ENCODE assay signal across 10 cellular contexts in the genomic region with DNA sequence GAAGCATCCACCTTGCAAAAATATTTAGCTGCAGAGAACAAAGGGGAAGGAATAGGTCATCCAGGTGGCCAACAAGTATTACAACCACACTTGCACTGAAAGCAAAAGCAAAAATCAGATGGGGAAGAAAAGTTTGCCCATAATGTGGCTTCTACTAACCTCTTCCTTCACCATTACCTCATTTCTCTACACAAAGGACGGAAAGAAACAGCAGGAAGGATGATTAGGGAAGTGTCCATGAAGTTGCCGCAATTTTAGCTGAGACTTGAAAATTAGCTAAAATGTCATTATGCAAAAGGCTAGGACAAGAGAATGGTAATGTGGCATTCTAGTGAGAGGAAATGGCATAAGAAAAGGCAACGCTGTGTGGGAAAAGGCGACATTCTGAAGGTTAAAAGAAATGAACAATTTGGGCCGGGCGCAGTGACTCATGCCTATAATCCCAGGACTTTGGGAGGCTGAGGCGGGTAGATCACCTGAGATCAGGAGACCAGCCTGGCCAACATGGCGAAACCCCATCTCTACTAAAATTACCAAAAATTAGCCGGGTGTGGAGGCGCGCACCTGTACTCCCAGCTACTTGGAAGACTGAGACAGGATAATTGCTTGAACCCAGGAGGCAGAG. TPM values are rescaled to one million over a fixed set of nuclear protein-coding genes. Genes with fewer than 3 reads are reported as not detected.
DNase-seq lines count a peak whose midpoint lies in the region; ATAC-seq, FAIRE-seq and TF ChIP-seq lines count a peak whose summit lies in the region.
"Had no signal": no experiment of that assay in that cellular context is flagged by ENCODE, and none has a peak within 500 bp of the region (broad histone marks: within the 10 kb centered on the region; RNA-seq: fewer than 3 reads in every experiment).

No MANE protein-coding gene starts in this region.

- FAIRE-seq in GM12878 (lab: Jason Lieb, UNC), result peak; percentile 81

- SMC1A ChIA-PET in GM12878 (lab: Charles Lee; ENCODE audit: uncharacterized antibody, unreplicated experiment), result interaction anchor here (0.7 to 24.2 kb wide), 13 partner anchors 5 to 135 kb away, joined by 3 to 478 read pairs (median 5); a partner anchor contains a TSS

- WGBS in GM12878 (ENCODE audit: insufficient coverage, insufficient replicate concordance, low lambda C conversion rate, missing lambda C conversion rate), result 68% methylated on average over 11 of the region's 11 CpGs

- RAD21 ChIA-PET in GM12878 (lab: Charles Lee; ENCODE audit: unreplicated experiment), result interaction anchor here (1.0 to 3.0 kb wide), 5 partner anchors 13 to 78 kb away, joined by 3 to 13 read pairs (median 6); no protein-coding TSS in a partner anchor

- in situ Hi-C loops in GM13976 (cut with MboI; ENCODE audit: low sequenced_read_pairs, unreplicated experiment) (no loop called here), GM12878 (cut with MboI) (no loop called here)

- peaks cover 44 to 72% (median 53%) of the 10 kb centered on the region in 3 donors for H3K4me1 Mint-ChIP-seq in IgD-negative memory B cell

- H3K4me1 ChIP-seq in GM12878 (ENCODE audit: control insufficient read depth, insufficient read depth, low read length) (peaks cover 50% of the 10 kb centered on the region), osteoblast (ENCODE audit: insufficient read depth, low read length) (peaks cover 24% of the 10 kb centered on the region), breast epithelium (peaks cover 0 to 13% of the 10 kb centered on the region in 2 donors)

- H3K4me3 Mint-ChIP-seq in IgD-negative memory B cell, result peak overlapping the region in 3 of 4 donors; percentile 31 to 71 (median 69)

- BruUV-seq in GM12878 (replicated peaks; lab: Mats Ljungman, UMichigan), result no TSS peak

- H2AFZ ChIP-seq in GM12878 (ENCODE audit: control insufficient read depth, low read depth, low read length) (no peak overlapping the region), osteoblast (ENCODE audit: low read length) (no peak overlapping the region)

- H3K27me3 ChIP-seq in GM12878 (replicated peaks in 1 of 2; ENCODE audit: control insufficient read depth in 2 of 2, insufficient read depth in 2 of 2, low read length in 1 of 2), result no peaks in the 10 kb centered on the region
- no peaks in the 10 kb centered on the region for H3K27me3 ChIP-seq in osteoblast (ENCODE audit: insufficient read depth, low read length)
- H3K27me3 ChIP-seq in breast epithelium, result no peaks in the 10 kb centered on the region
- H3K27me3 ChIP-seq: heart right ventricle, testis had no signal

- POLR2A ChIA-PET in GM12878 (lab: Charles Lee), result interaction anchor here (0.6 to 3.3 kb wide), 7 partner anchors 15 to 58 kb away, joined by 3 to 17 read pairs (median 5); no protein-coding TSS in a partner anchor

- H3K9me3 ChIP-seq in GM12878 (replicated peaks; ENCODE audit: control insufficient read depth, insufficient read depth, low read length) (no peaks in the 10 kb centered on the region), osteoblast (ENCODE audit: low read depth, low read length) (no peaks in the 10 kb centered on the region), breast epithelium (no peaks in the 10 kb centered on the region)
- H3K9me3 ChIP-seq: heart right ventricle, testis had no signal

- H3K9me3 Mint-ChIP-seq in IgD-negative memory B cell, result no peaks in the 10 kb centered on the region

- TF ChIP-seq EP300 in GM12878 (IDR thresholded peaks at IDR 0.05; ENCODE audit: borderline replicate concordance in 1 of 2, control insufficient read depth in 1 of 2, low read depth in 2 of 2, low read length in 2 of 2), result peak in 1 of 2 experiments; percentile 45; a peak in 1 of 4 replicates

- H3K27ac ChIP-seq in GM12878 (ENCODE audit: control insufficient read depth, insufficient read depth) (peak overlapping the region; percentile 29), osteoblast (ENCODE audit: low read depth, low read length) (peak overlapping the region; percentile 6), breast epithelium (no peak overlapping the region)
- H3K27ac ChIP-seq: testis had no signal

- H3K9ac ChIP-seq in GM12878 (ENCODE audit: control insufficient read depth, insufficient read depth, low read length), result no peak overlapping the region

- 0 out of 2 replicates have a peak, but pooled peaks cover 5% of the 10 kb centered on the region for H4K20me1 ChIP-seq in GM12878 (ENCODE audit: control insufficient read depth, insufficient read depth)
- peaks cover 96% of the 10 kb centered on the region for H4K20me1 ChIP-seq in osteoblast (ENCODE audit: insufficient read depth, low read length)

- H3K4me2 ChIP-seq in GM12878 (ENCODE audit: control insufficient read depth, insufficient read depth), result peak overlapping the region; percentile 73
- H3K4me2 ChIP-seq in osteoblast (ENCODE audit: insufficient read depth, low read length), result peak overlapping the region; percentile 31

- peaks cover 100% of the 10 kb centered on the region for H3K79me2 ChIP-seq in GM12878 (ENCODE audit: control insufficient read depth, insufficient read depth, low read length)
- peaks cover 100% of the 10 kb centered on the region for H3K79me2 ChIP-seq in osteoblast (ENCODE audit: insufficient read depth, low read length)

- TF ChIP-seq POLR2A in GM12878 (IDR thresholded peaks at IDR 0.05; ENCODE audit: low read depth, low read length) (no peak), breast epithelium (IDR thresholded peaks at IDR 0.05) (no peak)

- H3K27me3 Mint-ChIP-seq in IgD-negative memory B cell, result no peaks in the 10 kb centered on the region

- peaks cover 3 to 6% of the 10 kb centered on the region in 2 experiments; a peak in 3 of 4 replicates for H3K36me3 ChIP-seq in GM12878 (ENCODE audit: control insufficient read depth in 2 of 2, insufficient read depth in 2 of 2, low read length in 1 of 2)
- no peaks in the 10 kb centered on the region for H3K36me3 ChIP-seq in osteoblast (ENCODE audit: insufficient read depth, low read length)
- H3K36me3 ChIP-seq in breast epithelium, result no peaks in the 10 kb centered on the region
- H3K36me3 ChIP-seq: heart right ventricle had no signal

- ATAC-seq in GM12878 (peak; percentile 79), HG03439 (IDR thresholded peaks at IDR 0.05; ENCODE audit: unreplicated experiment) (no peak)

- TF ChIP-seq CTCF in GM13976 (IDR thresholded peaks at IDR 0.05; ENCODE audit: borderline replicate concordance, control extremely low read depth, extremely low read depth, insufficient read depth, missing control alignments) (no peak), GM12878 (IDR thresholded peaks at IDR 0.05 in 2 of 3, conservative IDR thresholded peaks at IDR 0.05 in 1 of 3; ENCODE audit: control insufficient read depth in 2 of 3, extremely low read depth in 1 of 3, insufficient read depth in 1 of 3, low read depth in 3 of 3, low read length in 3 of 3) (no peak), osteoblast (IDR thresholded peaks at IDR 0.05; ENCODE audit: extremely low read depth, low read depth, low read length) (no peak), breast epithelium (IDR thresholded peaks at IDR 0.05) (no peak)

- no peaks in the 10 kb centered on the region for H3K36me3 Mint-ChIP-seq in IgD-negative memory B cell

- CTCF ChIA-PET in GM12878 (lab: Yijun Ruan, JAX), result interaction anchor here (0.6 to 5.2 kb wide), 15 partner anchors 7 to 176 kb away, joined by 3 to 53 read pairs (median 6); a partner anchor contains a TSS

- peak overlapping the region; percentile 2 to 79 (median 46) for H3K27ac Mint-ChIP-seq in IgD-negative memory B cell

- intact Hi-C loops in GM12878 (cut with micrococcal nuclease; ENCODE audit: unreplicated experiment), result no loop called here
- intact Hi-C loops in breast epithelium (cut with DNase I; ENCODE audit: low total_unique reads), result no loop called here

- DNase-seq in GM13976 (ENCODE audit: low spot score), result peak; percentile 47
- peak; percentile 73 for DNase-seq in GM12878 (ENCODE audit: low read depth, low spot score)
- DNase-seq in osteoblast (ENCODE audit: insufficient read length, low spot score, missing footprints), result no peak
- no peak for DNase-seq in NAMALWA (ENCODE audit: low spot score)
- DNase-seq in breast epithelium (ENCODE audit: low spot score in 2 of 2), result no peak
- DNase-seq: heart right ventricle, NCI-H2029, testis had no signal

- H3K4me3 ChIP-seq in GM12878 (peak overlapping the region; percentile 17; the same call in 1 of the 2 replicates), osteoblast (ENCODE audit: insufficient read depth, low read length) (no peak overlapping the region), breast epithelium (no peak overlapping the region)
- H3K4me3 ChIP-seq: heart right ventricle, testis had no signal

- TF ChIP-seq RAD21 in GM12878 (IDR thresholded peaks at IDR 0.05; ENCODE audit: insufficient read depth, low read depth, low read length), result no peak

TF ChIP-seq in GM12878, 131 proteins besides CTCF, POLR2A, EP300 and RAD21 (continues in another document):
- TF ChIP-seq BHLHE40 (IDR thresholded peaks at IDR 0.05; ENCODE audit: borderline replicate concordance in 1 of 2, low read depth in 2 of 2, low read length in 1 of 2) (0 out of 4 replicates have a peak, but pooled peaks of 1 of the 2 experiments have one; percentile 4), DPF2 (IDR thresholded peaks at IDR 0.05) (peak; percentile 59), SRF (IDR thresholded peaks at IDR 0.05; ENCODE audit: low read depth in 2 of 2, low read length in 2 of 2) (no peak), IKZF2 (IDR thresholded peaks at IDR 0.05) (peak; percentile 95 to 97), CREM (IDR thresholded peaks at IDR 0.05; ENCODE audit: low read depth) (no peak), POLR2AphosphoS2 (IDR thresholded peaks at IDR 0.05; ENCODE audit: low read depth, low read length) (no peak)

RNA-seq across cellular contexts. Expression of a gene that starts 13.7 kb away (rescaled TPM):
- 16.4 TPM for polyA plus RNA-seq in IgD-negative memory B cell
- total RNA-seq in GM12878 (2013; cell fraction: nucleolus; rRNA removed), result 808 and 890 TPM in 2 replicates
- total RNA-seq in GM12878 (2014; rRNA removed), result 38.1 and 41.9 TPM in 2 replicates
- total RNA-seq in GM12878 (2014; rRNA removed; fragmentation: Illumina TruSeq; extraction: Trizol), result 55.1 and 58.9 TPM in 2 replicates
- total RNA-seq in GM12878 (2021), result 53.1 and 60.6 TPM in 2 replicates
- 19.3 TPM for polyA plus RNA-seq in GM12878 (2011; ENCODE audit: low read depth)
- polyA plus RNA-seq in GM12878 (2011; rRNA removed), result 29.8 and 35.5 TPM in 2 replicates
- 19.6 and 36.4 TPM in 2 replicates for polyA plus RNA-seq in GM12878 (2011; cell fraction: cytosol; rRNA removed)
- 91.2 and 109 TPM in 2 replicates for polyA plus RNA-seq in GM12878 (2011; cell fraction: nucleus; rRNA removed)
- 21.5 and 25.3 TPM in 2 replicates for polyA plus RNA-seq in GM12878 (2012)
- polyA plus RNA-seq in GM12878 (2014; fragmentation: Illumina TruSeq; extraction: Trizol), result 27.4 and 30.2 TPM in 2 replicates
- polyA plus RNA-seq in GM12878 (2014; fragmentation: Nextera tagmentation; extraction: Ambion mirVana), result 1 to 10 TPM; 4.7 to 8.8 TPM
- polyA plus RNA-seq in GM12878 (2014; rRNA removed), result 21.8 and 28.6 TPM in 2 replicates
- polyA plus RNA-seq in GM12878 (2016; fragmentation: Nextera tagmentation; extraction: Ambion mirVana), result 10 to 100 TPM; 17.9 to 22.1 TPM
- 165 and 213 TPM in 2 replicates for polyA minus RNA-seq in GM12878 (2011; rRNA and poly(A)+ RNA removed)
- polyA minus RNA-seq in GM12878 (2011; cell fraction: cytosol; rRNA and poly(A)+ RNA removed), result 49.7 and 57.3 TPM in 2 replicates
- 183 and 241 TPM in 2 replicates for polyA minus RNA-seq in GM12878 (2011; cell fraction: nucleus; rRNA and poly(A)+ RNA removed)
- 79.9 and 151 TPM in 2 replicates for total RNA-seq in osteoblast
- total RNA-seq in breast epithelium, result 100 to 1,000 TPM in 2 of 3 donors, 10 to 100 TPM in 1; 59.5 to 142 (median 111) TPM

Comparison
In these comparisons a context has a peak if more than half of its experiments do, and no peak if none do; other contexts are left out.
1. DNase-seq: peak in GM13976 (single experiment) and GM12878 (single experiment); none in osteoblast (single experiment), NAMALWA (single experiment) and breast epithelium (0 of 2).
2. H3K27ac ChIP-seq: peak in GM12878 (single experiment) and osteoblast (single experiment); none in breast epithelium (0 of 2).